Comparison of ENCODE assay signal across 29 cellular contexts in genomic region chr4:180091710-180092109, GRCh38.
"Had no signal": no experiment of that assay in that cellular context is flagged by ENCODE, and none has a peak within 500 bp of the region (broad histone marks: within the 10 kb centered on the region; RNA-seq: fewer than 3 reads in every experiment).

No MANE protein-coding gene starts in this region.

- H3K4me2 ChIP-seq: hepatocyte had no signal

- H3K36me3 Mint-ChIP-seq: activated CD4-positive, alpha-beta memory T cell treated with anti-CD3 and anti-CD28 coated beads for 36 hours; activated CD8-positive, alpha-beta memory T cell treated with anti-CD3 and anti-CD28 coated beads, Interleukin-2, amount 10 ng/mL, durations not matched to agents 7 days and 5 days; activated naive CD4-positive, alpha-beta T cell treated with anti-CD3 and anti-CD28 coated beads, Interleukin-2, amount 10 ng/mL, durations not matched to agents 7 days and 5 days; activated naive CD4-positive, alpha-beta T cell treated with anti-CD3 and anti-CD28 coated beads, Interleukin-2, amount 50 U/mL, for 72 hours had no signal

- H3K9me3 ChIP-seq: esophagus squamous epithelium, gastroesophageal sphincter, heart right ventricle had no signal

- H3K4me1 ChIP-seq: esophagus squamous epithelium, gastroesophageal sphincter, heart right ventricle had no signal

- H3K27ac Mint-ChIP-seq: activated CD4-positive, alpha-beta memory T cell treated with anti-CD3 and anti-CD28 coated beads for 36 hours; activated CD4-positive, alpha-beta T cell treated with anti-CD3 and anti-CD28 coated beads for 36 hours; activated CD4-positive, alpha-beta T cell treated with anti-CD3 and anti-CD28 coated beads, Interleukin-2, amount 10 ng/mL, durations not matched to agents 24 days and 14 days; activated CD8-positive, alpha-beta memory T cell treated with anti-CD3 and anti-CD28 coated beads, Interleukin-2, amount 10 ng/mL, durations not matched to agents 7 days and 5 days; activated CD8-positive, alpha-beta T cell treated with anti-CD3 and anti-CD28 coated beads, Interleukin-2, amount 10 ng/mL, durations not matched to agents 7 days and 5 days; activated naive CD4-positive, alpha-beta T cell treated with anti-CD3 and anti-CD28 coated beads, Interleukin-2, amount 10 ng/mL, durations not matched to agents 7 days and 5 days; activated naive CD4-positive, alpha-beta T cell treated with anti-CD3 and anti-CD28 coated beads, Interleukin-2, amount 50 U/mL, for 72 hours; effector memory CD8-positive, alpha-beta T cell had no signal

- H3K27ac ChIP-seq: brain microvascular endothelial cell, epithelial cell of prostate, esophagus squamous epithelium, gastroesophageal sphincter, heart right ventricle, hepatocyte had no signal

- H3K36me3 ChIP-seq: brain microvascular endothelial cell, esophagus squamous epithelium, gastroesophageal sphincter, heart right ventricle had no signal

- H3K27me3 Mint-ChIP-seq: activated CD4-positive, alpha-beta memory T cell treated with anti-CD3 and anti-CD28 coated beads for 36 hours; activated CD4-positive, alpha-beta T cell treated with anti-CD3 and anti-CD28 coated beads for 36 hours; activated CD4-positive, alpha-beta T cell treated with anti-CD3 and anti-CD28 coated beads, Interleukin-2, amount 10 ng/mL, durations not matched to agents 24 days and 14 days; activated CD8-positive, alpha-beta memory T cell treated with anti-CD3 and anti-CD28 coated beads, Interleukin-2, amount 10 ng/mL, durations not matched to agents 7 days and 5 days; activated naive CD4-positive, alpha-beta T cell treated with anti-CD3 and anti-CD28 coated beads, Interleukin-2, amount 10 ng/mL, durations not matched to agents 7 days and 5 days; central memory CD8-positive, alpha-beta T cell; effector memory CD8-positive, alpha-beta T cell had no signal

- DNase-seq: activated CD4-positive, alpha-beta memory T cell treated with anti-CD3 and anti-CD28 coated beads for 36 hours; activated CD4-positive, alpha-beta T cell treated with anti-CD3 and anti-CD28 coated beads for 36 hours; activated CD4-positive, alpha-beta T cell treated with anti-CD3 and anti-CD28 coated beads, Interleukin-2, amount 10 ng/mL, durations not matched to agents 24 days and 14 days; activated CD4-positive, CD25-positive, alpha-beta regulatory T cell; activated CD4-positive, CD25-positive, alpha-beta regulatory T cell treated with anti-CD3 and anti-CD28 coated beads, Interleukin-2, amount 50 U/mL, for 72 hours; activated CD8-positive, alpha-beta memory T cell treated with anti-CD3 and anti-CD28 coated beads, Interleukin-2, amount 10 ng/mL, durations not matched to agents 7 days and 5 days; activated CD8-positive, alpha-beta memory T cell treated with anti-CD3 and anti-CD28 coated beads, Interleukin-2, amount 50 U/mL, for 4 hours; activated CD8-positive, alpha-beta T cell treated with anti-CD3 and anti-CD28 coated beads, Interleukin-2, amount 10 ng/mL, durations not matched to agents 7 days and 5 days; activated gamma-delta T cell; activated naive CD4-positive, alpha-beta T cell; activated naive CD4-positive, alpha-beta T cell treated with anti-CD3 and anti-CD28 coated beads, Interleukin-2, amount 10 ng/mL, durations not matched to agents 7 days and 5 days; activated T-cell treated with anti-CD3 and anti-CD28 coated beads, Interleukin-2, amount 50 U/mL, for 1 hour; activated T-cell treated with anti-CD3 and anti-CD28 coated beads, Interleukin-2, amount 50 U/mL, for 48 hours; amniotic stem cell; anterior cingulate cortex; brain microvascular endothelial cell; cortex of kidney; dermis blood vessel endothelial cell; effector CD4-positive, alpha-beta T cell; effector memory CD8-positive, alpha-beta T cell; esophagus squamous epithelium; foreskin melanocyte; heart right ventricle; T-helper 2 cell had no signal

- H3K79me2 ChIP-seq: hepatocyte had no signal

- H3K27me3 ChIP-seq: brain microvascular endothelial cell, esophagus squamous epithelium, gastroesophageal sphincter, heart right ventricle, hepatocyte had no signal

- H2AFZ ChIP-seq: hepatocyte had no signal

- H3K4me3 Mint-ChIP-seq: activated CD4-positive, alpha-beta memory T cell treated with anti-CD3 and anti-CD28 coated beads for 36 hours; activated CD4-positive, alpha-beta T cell treated with anti-CD3 and anti-CD28 coated beads for 36 hours; activated CD4-positive, alpha-beta T cell treated with anti-CD3 and anti-CD28 coated beads, Interleukin-2, amount 10 ng/mL, durations not matched to agents 24 days and 14 days; activated CD8-positive, alpha-beta memory T cell treated with anti-CD3 and anti-CD28 coated beads, Interleukin-2, amount 10 ng/mL, durations not matched to agents 7 days and 5 days; activated CD8-positive, alpha-beta T cell treated with anti-CD3 and anti-CD28 coated beads, Interleukin-2, amount 10 ng/mL, durations not matched to agents 7 days and 5 days; activated naive CD4-positive, alpha-beta T cell treated with anti-CD3 and anti-CD28 coated beads, Interleukin-2, amount 10 ng/mL, durations not matched to agents 7 days and 5 days; central memory CD8-positive, alpha-beta T cell; effector memory CD8-positive, alpha-beta T cell had no signal

- H3K4me3 ChIP-seq: esophagus squamous epithelium, gastroesophageal sphincter, heart right ventricle, hepatocyte had no signal

- H3K9me3 Mint-ChIP-seq: activated CD4-positive, alpha-beta memory T cell treated with anti-CD3 and anti-CD28 coated beads for 36 hours; activated CD4-positive, alpha-beta T cell treated with anti-CD3 and anti-CD28 coated beads, Interleukin-2, amount 10 ng/mL, durations not matched to agents 24 days and 14 days; activated naive CD4-positive, alpha-beta T cell treated with anti-CD3 and anti-CD28 coated beads, Interleukin-2, amount 10 ng/mL, durations not matched to agents 7 days and 5 days had no signal

- ATAC-seq: activated CD4-positive, alpha-beta T cell treated with anti-CD3 and anti-CD28 coated beads for 36 hours; activated CD8-positive, alpha-beta memory T cell treated with anti-CD3 and anti-CD28 coated beads, Interleukin-2, amount 10 ng/mL, durations not matched to agents 7 days and 5 days; activated CD8-positive, alpha-beta T cell treated with anti-CD3 and anti-CD28 coated beads, Interleukin-2, amount 10 ng/mL, durations not matched to agents 7 days and 5 days; activated naive CD4-positive, alpha-beta T cell treated with anti-CD3 and anti-CD28 coated beads, Interleukin-2, amount 50 U/mL, for 72 hours; effector memory CD8-positive, alpha-beta T cell; gastroesophageal sphincter; heart right ventricle had no signal

- H3K4me1 Mint-ChIP-seq: activated CD4-positive, alpha-beta T cell treated with anti-CD3 and anti-CD28 coated beads for 36 hours; activated CD4-positive, alpha-beta T cell treated with anti-CD3 and anti-CD28 coated beads, Interleukin-2, amount 10 ng/mL, durations not matched to agents 24 days and 14 days; activated CD8-positive, alpha-beta memory T cell treated with anti-CD3 and anti-CD28 coated beads, Interleukin-2, amount 10 ng/mL, durations not matched to agents 7 days and 5 days; activated naive CD4-positive, alpha-beta T cell treated with anti-CD3 and anti-CD28 coated beads, Interleukin-2, amount 10 ng/mL, durations not matched to agents 7 days and 5 days; central memory CD8-positive, alpha-beta T cell had no signal
